Comparison of ENCODE assay signal across 8 cellular contexts in the genomic region with DNA sequence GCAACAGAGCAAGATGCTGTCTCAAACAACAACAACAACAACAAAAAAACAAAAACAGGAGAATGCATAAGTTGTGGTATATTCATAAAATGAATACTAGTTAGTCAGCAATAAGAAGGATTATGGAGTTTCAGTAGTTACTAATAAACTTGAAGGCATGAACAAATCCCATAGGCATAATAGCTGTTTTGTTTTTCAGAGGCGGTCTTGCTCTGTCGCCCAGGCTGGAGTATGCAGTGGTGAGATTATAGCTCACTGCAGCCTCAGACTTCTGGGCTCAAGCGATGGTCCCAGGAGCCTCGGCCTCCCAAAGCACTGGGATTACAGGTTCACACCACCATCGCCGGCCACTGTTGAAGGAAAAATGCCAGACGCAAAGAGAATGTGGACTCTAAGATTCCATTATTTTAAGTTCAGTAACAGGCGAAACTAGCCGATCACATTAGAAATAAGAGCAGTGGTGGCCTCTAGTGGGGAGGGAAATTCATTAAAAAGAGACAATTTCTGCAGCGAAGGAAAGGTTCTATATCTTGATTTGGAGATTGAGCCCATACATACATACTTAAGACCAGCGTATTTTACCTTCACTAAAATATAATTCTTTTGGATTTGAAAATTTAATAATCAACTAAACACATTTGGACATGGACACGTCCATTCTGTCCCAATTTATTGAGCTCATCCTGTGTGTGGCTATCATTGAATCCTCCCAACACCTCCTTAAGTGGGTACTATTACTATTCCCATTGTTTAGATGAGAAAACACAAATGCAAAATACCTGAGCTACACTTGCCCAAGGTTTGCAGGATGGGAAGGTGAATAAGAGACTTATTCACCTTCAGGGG. TPM values are rescaled to one million over a fixed set of nuclear protein-coding genes. Genes with fewer than 3 reads are reported as not detected.
DNase-seq lines count a peak whose midpoint lies in the region; ATAC-seq, FAIRE-seq and TF ChIP-seq lines count a peak whose summit lies in the region.

No MANE protein-coding gene starts in this region.

- peaks cover 11% of the 10 kb centered on the region for H3K4me1 Mint-ChIP-seq in activated naive CD8-positive, alpha-beta T cell treated with anti-CD3 and anti-CD28 coated beads, Interleukin-2, amount 10 ng/mL, durations not matched to agents 7 days and 5 days

- intact Hi-C loops in pancreas (cut with DNase I): no loop called here

- POLR2A ChIA-PET in activated naive CD8-positive, alpha-beta T cell treated with anti-CD3 and anti-CD28 coated beads, Interleukin-2, amount 10 ng/mL, durations not matched to agents 7 days and 5 days (lab: Charles Lee): interaction anchor here (1.1 to 3.8 kb wide), 9 partner anchors 13 to 107 kb away, joined by 3 to 59 read pairs (median 10); a partner anchor contains a TSS

- peaks cover 2% of the 10 kb centered on the region for H3K27me3 Mint-ChIP-seq in activated naive CD8-positive, alpha-beta T cell treated with anti-CD3 and anti-CD28 coated beads, Interleukin-2, amount 10 ng/mL, durations not matched to agents 7 days and 5 days

- H3K27me3 ChIP-seq in Peyer's patch: no peaks in the 10 kb centered on the region
- no peaks in the 10 kb centered on the region for H3K27me3 ChIP-seq in pancreas

- no peaks in the 10 kb centered on the region for H3K4me1 ChIP-seq in Peyer's patch
- H3K4me1 ChIP-seq in pancreas: peaks cover 0 to 4% (median 4%) of the 10 kb centered on the region in 3 donors

- WGBS in pancreas, 2 donors: 6 to 9% methylated on average over 12 of the region's 12 CpGs

- H3K36me3 ChIP-seq in Peyer's patch: no peaks in the 10 kb centered on the region
- no peaks in the 10 kb centered on the region for H3K36me3 ChIP-seq in pancreas

- FAIRE-seq in pancreas (lab: Jason Lieb, UNC): no peak

- DNase-seq in ELR (ENCODE audit: low read depth): peak; percentile 75
- DNase-seq in HT-29 (ENCODE audit: low spot score): peak; percentile 66
- peak; percentile 47 to 66 (median 59) for DNase-seq in Peyer's patch
- peak; percentile 47 for DNase-seq in activated naive CD8-positive, alpha-beta T cell treated with anti-CD3 and anti-CD28 coated beads, Interleukin-2, amount 10 ng/mL, durations not matched to agents 7 days and 5 days
- DNase-seq in glomerular visceral epithelial cell (ENCODE audit: extremely low spot score): peak; percentile 55
- peak in 3 of 6 donors; percentile 30 to 49 (median 41) for DNase-seq in pancreas
- DNase-seq in HPDE6-E6E7 (ENCODE audit: extremely low spot score): no peak

- no peaks in the 10 kb centered on the region for H3K9me3 Mint-ChIP-seq in activated naive CD8-positive, alpha-beta T cell treated with anti-CD3 and anti-CD28 coated beads, Interleukin-2, amount 10 ng/mL, durations not matched to agents 7 days and 5 days

- no peaks in the 10 kb centered on the region for H3K36me3 Mint-ChIP-seq in activated naive CD8-positive, alpha-beta T cell treated with anti-CD3 and anti-CD28 coated beads, Interleukin-2, amount 10 ng/mL, durations not matched to agents 7 days and 5 days

- no peaks in the 10 kb centered on the region for H3K9me3 ChIP-seq in Peyer's patch
- H3K9me3 ChIP-seq in pancreas: no peaks in the 10 kb centered on the region

- TF ChIP-seq CTCF in Peyer's patch (IDR thresholded peaks at IDR 0.05) (peak; percentile 60 to 81 (median 76)), pancreas (IDR thresholded peaks at IDR 0.05) (peak in 3 of 4 donors; percentile 39 to 49 (median 43))

- H3K27ac ChIP-seq in Peyer's patch (peak overlapping the region; percentile 68 to 87 (median 78)), pancreas (peak overlapping the region; percentile 61 to 95 (median 88))

- no peak for TF ChIP-seq POLR2A in Peyer's patch (IDR thresholded peaks at IDR 0.05)

- peak overlapping the region; percentile 88 for H3K27ac Mint-ChIP-seq in activated naive CD8-positive, alpha-beta T cell treated with anti-CD3 and anti-CD28 coated beads, Interleukin-2, amount 10 ng/mL, durations not matched to agents 7 days and 5 days

- peak overlapping the region; percentile 41 to 70 (median 52) for H3K4me3 ChIP-seq in Peyer's patch
- H3K4me3 ChIP-seq in pancreas: peak overlapping the region in 2 of 4 donors; percentile 40 to 48

- ATAC-seq in activated naive CD8-positive, alpha-beta T cell treated with anti-CD3 and anti-CD28 coated beads, Interleukin-2, amount 10 ng/mL, durations not matched to agents 7 days and 5 days (ENCODE audit: low read depth): no peak
- peak; percentile 68 to 82 (median 74) for ATAC-seq in pancreas
- ATAC-seq in GM18870 (IDR thresholded peaks at IDR 0.05; ENCODE audit: unreplicated experiment): no peak

- H3K4me3 Mint-ChIP-seq in activated naive CD8-positive, alpha-beta T cell treated with anti-CD3 and anti-CD28 coated beads, Interleukin-2, amount 10 ng/mL, durations not matched to agents 7 days and 5 days: peak overlapping the region; percentile 79

RNA-seq across cellular contexts. Expression of a gene that starts 27.4 kb away (rescaled TPM):
- 10.5 and 10.6 TPM in 2 replicates for total RNA-seq in HT-29 (2014; rRNA removed; shearing (Covaris generic))
- total RNA-seq in Peyer's patch (10 to 100 TPM; 17.7 to 28.5 (median 21.3) TPM), pancreas (10 to 100 TPM; 22.0 to 40.3 (median 27.4) TPM)
- total RNA-seq in activated naive CD8-positive, alpha-beta T cell treated with anti-CD3 and anti-CD28 coated beads, Interleukin-2, amount 10 ng/mL, durations not matched to agents 7 days and 5 days: 1 to 10 TPM; 4.1 to 4.9 TPM
- 10 to 100 TPM; 20.4 to 26.6 TPM for polyA plus RNA-seq in pancreas

RNA-seq across cellular contexts. Expression of a gene that starts 32.6 kb away (rescaled TPM):
- 75.3 and 77.2 TPM in 2 replicates for total RNA-seq in HT-29 (2014; rRNA removed; shearing (Covaris generic))
- total RNA-seq in Peyer's patch (10 to 100 TPM; 11.6 to 81.7 (median 29.8) TPM), pancreas (10 to 100 TPM in 2 of 6 donors, 1 to 10 TPM in 4; 7.6 to 12.5 (median 8.9) TPM)
- total RNA-seq in activated naive CD8-positive, alpha-beta T cell treated with anti-CD3 and anti-CD28 coated beads, Interleukin-2, amount 10 ng/mL, durations not matched to agents 7 days and 5 days: 100 to 1,000 TPM; 163 to 170 TPM
- 10 to 100 TPM; 10.9 to 12.4 TPM for polyA plus RNA-seq in pancreas

Comparison
In these comparisons a context has a peak if more than half of its experiments do, and no peak if none do; other contexts are left out.
1. ATAC-seq: peak in pancreas (4 of 4); none in activated naive CD8-positive, alpha-beta T cell treated with anti-CD3 and anti-CD28 coated beads, Interleukin-2, amount 10 ng/mL, durations not matched to agents 7 days and 5 days (single experiment) and GM18870 (single experiment).